In the genomic region with DNA sequence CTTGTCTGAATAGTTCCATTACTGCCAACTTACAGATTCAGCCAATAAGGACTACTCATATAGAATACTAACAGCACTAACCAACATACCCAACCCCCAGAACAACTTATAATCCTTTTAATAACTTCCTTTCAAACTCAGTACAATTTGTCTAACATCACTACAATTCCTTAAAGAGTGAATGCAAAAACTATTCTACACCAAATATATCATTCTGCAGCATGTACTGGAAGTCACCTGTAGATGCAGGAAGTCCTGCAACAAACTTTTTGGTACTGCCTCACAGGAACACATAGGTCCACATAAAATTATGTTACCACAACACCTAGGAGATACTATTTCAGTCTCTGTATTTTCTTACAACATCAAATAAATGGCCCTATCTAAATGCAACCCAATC, we compare ENCODE assay signal across 9 cellular contexts. TPM values are rescaled to one million over a fixed set of nuclear protein-coding genes. Genes with fewer than 3 reads are reported as not detected.
DNase-seq lines count a peak whose midpoint lies in the region; ATAC-seq and TF ChIP-seq lines count a peak whose summit lies in the region.
"Had no signal": no experiment of that assay in that cellular context is flagged by ENCODE, and none has a peak within 500 bp of the region (broad histone marks: within the 10 kb centered on the region; RNA-seq: fewer than 3 reads in every experiment).

No MANE protein-coding gene starts in this region.

- no peak for TF ChIP-seq POLR2A in ovary (IDR thresholded peaks at IDR 0.05)

- intact Hi-C loops in Caco-2 (cut with micrococcal nuclease; ENCODE audit: unreplicated experiment) = no loop called here
- intact Hi-C loops in Panc1 (cut with micrococcal nuclease; ENCODE audit: unreplicated experiment) = no loop called here
- intact Hi-C loops in ovary (cut with DNase I) = no loop called here

- peaks cover 19% of the 10 kb centered on the region for H3K4me1 Mint-ChIP-seq in Caco-2 (ENCODE audit: low read depth, unreplicated experiment)

- H3K9me3 ChIP-seq in Caco-2 (no peaks in the 10 kb centered on the region), Panc1 (ENCODE audit: control insufficient read depth, insufficient read depth, low read depth, low read length) (no peaks in the 10 kb centered on the region), ovary (no peaks in the 10 kb centered on the region)

- H3K4me3 Mint-ChIP-seq in Caco-2 (ENCODE audit: unreplicated experiment) = peak overlapping the region; percentile 92

- peak overlapping the region; percentile 100 for H3K27ac ChIP-seq in Panc1 (ENCODE audit: low read length)
- peak overlapping the region; percentile 100 for H3K27ac ChIP-seq in epithelial cell of prostate
- no peak overlapping the region for H3K27ac ChIP-seq in ovary

- peaks cover 82% of the 10 kb centered on the region for H3K36me3 Mint-ChIP-seq in Caco-2 (ENCODE audit: insufficient read depth, unreplicated experiment)

- TF ChIP-seq EP300 in ovary (IDR thresholded peaks at IDR 0.05) = no peak

- CTCF ChIA-PET in Caco-2 (lab: Charles Lee) = no interaction called here
- CTCF ChIA-PET in Panc1 (lab: Charles Lee) = no interaction called here
- CTCF ChIA-PET in GM10248 (lab: Yijun Ruan, JAX) = no interaction called here

- no peaks in the 10 kb centered on the region for H3K27me3 Mint-ChIP-seq in Caco-2 (ENCODE audit: insufficient read depth, unreplicated experiment)

- H3K4me1 ChIP-seq in Caco-2 (peaks cover 46% of the 10 kb centered on the region), Panc1 (ENCODE audit: control insufficient read depth, insufficient read depth, low read length) (peaks cover 55% of the 10 kb centered on the region), ovary (ENCODE audit: insufficient read depth) (peaks cover 3% of the 10 kb centered on the region)

- H3K9me3 Mint-ChIP-seq in Caco-2 (ENCODE audit: unreplicated experiment) = no peaks in the 10 kb centered on the region

- TF ChIP-seq CTCF in Caco-2 (IDR thresholded peaks at IDR 0.05; ENCODE audit: insufficient read depth in 1 of 2, low read depth in 1 of 2, low read length in 1 of 2, severe bottlenecking in 1 of 2, unreplicated experiment in 1 of 2) (no peak), Panc1 (IDR thresholded peaks at IDR 0.05) (no peak), ovary (IDR thresholded peaks at IDR 0.05) (no peak), GM10248 (IDR thresholded peaks at IDR 0.05; ENCODE audit: control extremely low read depth, extremely low read depth, low read depth, missing control alignments) (no peak)

- peak overlapping the region; percentile 98 for H3K4me3 ChIP-seq in Caco-2 (ENCODE audit: low read depth, low read length)
- peak overlapping the region; percentile 71 to 88 for H3K4me3 ChIP-seq in Panc1 (ENCODE audit: low read depth in 2 of 2, low read length in 2 of 2)
- H3K4me3 ChIP-seq in ovary = peak overlapping the region; percentile 99

- POLR2A ChIA-PET in Caco-2 (lab: Charles Lee) (no interaction called here), Panc1 (lab: Charles Lee) (no interaction called here), GM10248 (lab: Yijun Ruan, JAX) (no interaction called here)

- BruUV-seq in Caco-2 (replicated peaks; lab: Mats Ljungman, UMichigan) (no TSS peak), Panc1 (replicated peaks; lab: Mats Ljungman, UMichigan) (no TSS peak)

- no peak overlapping the region for H3K27ac Mint-ChIP-seq in Caco-2 (ENCODE audit: unreplicated experiment)

- in situ Hi-C loops in Panc1 (cut with HindIII; ENCODE audit: low pct_unique_long_range_greater_than_20kb, low sequenced_read_pairs) = no loop called here

- no peaks in the 10 kb centered on the region for H3K27me3 ChIP-seq in Caco-2 (replicated peaks; ENCODE audit: control insufficient read depth, insufficient read depth, low read length)
- no peaks in the 10 kb centered on the region for H3K27me3 ChIP-seq in Panc1 (ENCODE audit: control insufficient read depth, insufficient read depth, low read length)
- H3K27me3 ChIP-seq in ovary = no peaks in the 10 kb centered on the region

- peaks cover 7% of the 10 kb centered on the region for H3K36me3 ChIP-seq in Caco-2 (ENCODE audit: control insufficient read depth, insufficient read depth, low read length)
- peaks cover 64% of the 10 kb centered on the region for H3K36me3 ChIP-seq in Panc1 (ENCODE audit: control insufficient read depth, insufficient read depth, low read length)
- H3K36me3 ChIP-seq in ovary = no peaks in the 10 kb centered on the region

- DNase-seq in Caco-2 = no peak
- DNase-seq in Panc1 (ENCODE audit: low read depth, low spot score) = no peak
- no peak for DNase-seq in epithelial cell of prostate (ENCODE audit: low read depth, low spot score)
- DNase-seq in ovary = no peak
- no peak for DNase-seq in activated gamma-delta T cell treated with Interleukin-2 at 50 U/mL for 16 hours
- no peak for DNase-seq in GM10248 (ENCODE audit: extremely low spot score)
- DNase-seq: nucleus accumbens had no signal

- ATAC-seq in Panc1 (no peak), GM18502 (IDR thresholded peaks at IDR 0.05; ENCODE audit: poor library complexity, unreplicated experiment) (no peak), HG02970 (IDR thresholded peaks at IDR 0.05; ENCODE audit: low FRiP score, unreplicated experiment) (no peak)

RNA-seq across cellular contexts. Expression of gene CCNL1, which starts 2.1 kb away (rescaled TPM):
- 108 and 114 TPM in 2 replicates for total RNA-seq in Caco-2 (2022)
- total RNA-seq in Panc1 (2021; ENCODE audit: unreplicated experiment) = 118 TPM
- 48.3 TPM for polyA plus RNA-seq in Panc1 (2012; ENCODE audit: insufficient read length)
- 100 to 1,000 TPM in 4 of 7 donors, 10 to 100 TPM in 3; 86.8 to 514 (median 115) TPM for total RNA-seq in ovary
- 10 to 100 TPM; 67.6 to 78.7 TPM for polyA plus RNA-seq in ovary

Comparison
In these comparisons a context has a peak if more than half of its experiments do, and no peak if none do; other contexts are left out.
1. H3K27ac ChIP-seq: peak in Panc1 (single experiment) and epithelial cell of prostate (single experiment); none in ovary (0 of 2).
2. Peak in every context shown above with its lines, with median percentiles within 50 percentile points of each other: H3K4me3 ChIP-seq.